ENCODE assay signal across 34 cellular contexts in the genomic region with DNA sequence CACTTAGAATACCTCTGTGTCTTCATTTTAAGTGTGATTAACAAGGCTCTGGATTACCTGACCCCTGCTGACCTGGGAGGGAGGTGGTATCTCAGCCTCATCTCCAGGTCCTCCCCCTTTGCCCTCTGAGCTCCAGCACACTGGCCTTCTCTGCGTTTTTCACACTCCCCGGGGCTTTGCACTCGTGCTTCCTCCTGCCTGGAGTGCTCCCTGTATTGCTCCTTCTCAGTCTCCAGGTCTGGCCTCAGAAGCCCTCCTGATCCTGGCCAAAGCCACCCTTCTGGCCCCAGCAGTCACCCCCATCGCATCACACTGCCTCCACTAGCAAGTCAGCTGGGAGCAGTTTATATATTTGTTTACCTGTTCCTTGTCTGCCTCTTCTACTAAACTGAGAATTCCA. TPM values are rescaled to one million over a fixed set of nuclear protein-coding genes. Genes with fewer than 3 reads are reported as not detected.
"Had no signal": no experiment of that assay in that cellular context is flagged by ENCODE, and none has a peak within 500 bp of the region (broad histone marks: within the 10 kb centered on the region; RNA-seq: fewer than 3 reads in every experiment).

No MANE protein-coding gene starts in this region.

- H3K79me2 ChIP-seq: parathyroid adenoma had no signal

- H3K9me3 ChIP-seq: ovary, psoas muscle, spleen, suprapubic skin, testis, tibial artery, transverse colon, upper lobe of right lung, uterus had no signal

- ATAC-seq: natural killer cell; psoas muscle; right cardiac atrium; sciatic nerve; stimulated activated memory B cell treated with anti-CD40 and anti-IgM and Interleukin-4, amounts not matched to agents 10 μg/mL and 1 μg/mL and 100 μg/mL, for 72 hours; stimulated activated naive CD8-positive, alpha-beta T cell treated with anti-CD3 and anti-CD28 coated beads, Interleukin-15, amount 100 ng/mL, for 72 hours; stimulated activated naive CD8-positive, alpha-beta T cell treated with anti-CD3 and anti-CD28 coated beads, Interleukin-15, Interleukin-2, amounts not matched to agents 100 U/mL and 50 U/mL, for 24 hours; upper lobe of right lung had no signal

- H3K36me3 Mint-ChIP-seq: natural killer cell; neural progenitor cell; stimulated activated memory B cell treated with anti-CD40 and anti-IgM and Interleukin-4, amounts not matched to agents 10 μg/mL and 1 μg/mL and 100 μg/mL, for 72 hours; type B pancreatic cell had no signal

- H3K4me3 Mint-ChIP-seq: natural killer cell; nephron; neural progenitor cell; stimulated activated memory B cell treated with anti-CD40 and anti-IgM and Interleukin-4, amounts not matched to agents 10 μg/mL and 1 μg/mL and 100 μg/mL, for 72 hours; stimulated activated naive CD8-positive, alpha-beta T cell treated with anti-CD3 and anti-CD28 coated beads, Interleukin-15, amount 100 ng/mL, for 72 hours; type B pancreatic cell had no signal

- H3K4me3 ChIP-seq: neural progenitor cell, ovary, psoas muscle, skin epidermis, smooth muscle cell, spleen, suprapubic skin, testis, tibial artery, transverse colon, upper lobe of right lung, uterus had no signal

- DNase-seq: natural killer cell; occipital lobe; ovary; psoas muscle; right cardiac atrium; spleen; stimulated activated CD4-positive, alpha-beta T cell treated with anti-CD3 and anti-CD28 coated beads, Interleukin-12 subunit alpha, Interleukin-12 subunit beta, amount 100 ng/mL, for 4 hours; stimulated activated CD4-positive, alpha-beta T cell treated with anti-CD3 and anti-CD28 coated beads, Interleukin-1b, Interleukin-23, amount 100 ng/mL, for 48 hours; stimulated activated CD4-positive, alpha-beta T cell treated with anti-CD3 and anti-CD28 coated beads, Interleukin-4, amount 100 ng/mL, for 1 hour; stimulated activated CD4-positive, alpha-beta T cell treated with anti-CD3 and anti-CD28 coated beads, Interleukin-4, amount 100 ng/mL, for 4 hours; stimulated activated CD8-positive, alpha-beta memory T cell treated with anti-CD3 and anti-CD28 coated beads, Interleukin-4, amount 100 ng/mL, for 48 hours; stimulated activated naive CD4-positive, alpha-beta T cell; stimulated activated naive CD8-positive, alpha-beta T cell treated with anti-CD3 and anti-CD28 coated beads, Interleukin-15, amount 100 ng/mL, for 72 hours; stimulated activated naive CD8-positive, alpha-beta T cell treated with anti-CD3 and anti-CD28 coated beads, Interleukin-15, Interleukin-2, amounts not matched to agents 100 U/mL and 50 U/mL, for 24 hours; substantia nigra; testis; tibial artery; transverse colon; upper lobe of right lung; uterus had no signal

- H3K4me2 ChIP-seq: neural progenitor cell, smooth muscle cell had no signal

- H3K36me3 ChIP-seq: neural progenitor cell, ovary, spleen, suprapubic skin, tibial artery, transverse colon, upper lobe of right lung, uterus had no signal

- H3K27ac Mint-ChIP-seq: natural killer cell; nephron; neural progenitor cell; progenitor cell of endocrine pancreas; stimulated activated memory B cell treated with anti-CD40 and anti-IgM and Interleukin-4, amounts not matched to agents 10 μg/mL and 1 μg/mL and 100 μg/mL, for 72 hours; stimulated activated naive CD8-positive, alpha-beta T cell treated with anti-CD3 and anti-CD28 coated beads, Interleukin-15, amount 100 ng/mL, for 72 hours; type B pancreatic cell had no signal

- H3K4me1 ChIP-seq: parathyroid adenoma, psoas muscle had no signal

- H3K27ac ChIP-seq: neural progenitor cell, ovary, parathyroid adenoma, psoas muscle, skin epidermis, spleen, suprapubic skin, testis, tibial artery, transverse colon, upper lobe of right lung, uterus had no signal

- H3K9me3 Mint-ChIP-seq: natural killer cell; nephron; neural progenitor cell; stimulated activated memory B cell treated with anti-CD40 and anti-IgM and Interleukin-4, amounts not matched to agents 10 μg/mL and 1 μg/mL and 100 μg/mL, for 72 hours; stimulated activated naive CD8-positive, alpha-beta T cell treated with anti-CD3 and anti-CD28 coated beads, Interleukin-15, amount 100 ng/mL, for 72 hours; type B pancreatic cell had no signal

- H3K9ac ChIP-seq: neural progenitor cell, parathyroid adenoma had no signal

- H2AFZ ChIP-seq: neural progenitor cell, parathyroid adenoma had no signal

- H3K27me3 ChIP-seq: ovary, testis had no signal

RNA-seq across cellular contexts. Expression of gene NEUROG1, which starts 13.6 kb away (rescaled TPM):
- total RNA-seq: natural killer cell, osteoblast, ovary, progenitor cell of endocrine pancreas, psoas muscle, renal cortical epithelial cell, right cardiac atrium, sciatic nerve, smooth muscle cell, spleen, suprapubic skin, testis, transverse colon, upper lobe of right lung, urinary bladder, uterus had no signal
- polyA plus RNA-seq: neural cell, psoas muscle, right cardiac atrium, smooth muscle cell, spleen, urinary bladder had no signal

RNA-seq across cellular contexts. Expression of gene CXCL14, which starts 29.4 kb away (rescaled TPM):
- total RNA-seq: natural killer cell, osteoblast had no signal
- polyA plus RNA-seq: neural cell had no signal
